Comparison of ENCODE assay signal across 11 cellular contexts in the genomic region with DNA sequence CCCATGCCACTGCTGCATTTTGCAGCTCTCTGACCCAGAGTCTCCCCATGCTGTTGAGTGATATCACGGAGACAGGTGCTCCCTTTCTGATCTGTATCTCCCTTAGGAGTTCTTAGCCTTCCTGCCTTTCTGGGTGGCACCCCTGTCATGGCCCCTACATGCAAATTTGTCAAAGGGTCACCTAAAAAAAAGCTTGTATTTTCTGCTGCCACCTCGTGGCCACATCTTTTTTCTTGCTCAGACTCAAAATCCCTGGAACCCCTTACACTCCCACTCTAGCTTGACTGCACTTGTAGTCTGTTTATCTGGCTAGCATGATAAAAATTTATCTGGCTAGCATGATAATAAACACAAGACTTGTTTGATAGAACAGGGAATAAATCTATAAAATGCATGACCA.
A peak's percentile ranks its signal among the peaks of the same experiment; 100 is the strongest.
DNase-seq lines count a peak whose midpoint lies in the region; ATAC-seq and TF ChIP-seq lines count a peak whose summit lies in the region.
"Had no signal": no experiment of that assay in that cellular context is flagged by ENCODE, and none has a peak within 500 bp of the region (broad histone marks: within the 10 kb centered on the region; RNA-seq: fewer than 3 reads in every experiment).

No MANE protein-coding gene starts in this region.

- no peak for ATAC-seq in HG02970 (IDR thresholded peaks at IDR 0.05; ENCODE audit: low FRiP score, unreplicated experiment)
- ATAC-seq in stimulated activated effector memory CD8-positive, alpha-beta T cell treated with anti-CD3 and anti-CD28 coated beads, Interleukin-12 subunit alpha, Interleukin-12 subunit beta, amount 100 ng/mL, for 72 hours: no peak

- no peaks in the 10 kb centered on the region for H3K9me3 Mint-ChIP-seq in Caco-2 (ENCODE audit: unreplicated experiment)
- H3K9me3 Mint-ChIP-seq in stimulated activated effector memory CD8-positive, alpha-beta T cell treated with anti-CD3 and anti-CD28 coated beads, Interleukin-12 subunit alpha, Interleukin-12 subunit beta, amount 100 ng/mL, for 72 hours: peaks cover 13% of the 10 kb centered on the region

- H3K27me3 ChIP-seq in Caco-2 (replicated peaks; ENCODE audit: control insufficient read depth, insufficient read depth, low read length) (no peaks in the 10 kb centered on the region), adipocyte (replicated peaks; ENCODE audit: control insufficient read depth, insufficient read depth, low read length) (peaks cover 3% of the 10 kb centered on the region)

- H3K4me1 ChIP-seq in Caco-2: no peaks in the 10 kb centered on the region
- peaks cover 2% of the 10 kb centered on the region for H3K4me1 ChIP-seq in adipocyte (ENCODE audit: control insufficient read depth, insufficient read depth, low read length)

- DNase-seq in Caco-2: peak in 1 of 2 experiments; percentile 4
- no peak for DNase-seq in HFF-Myc (ENCODE audit: extremely low read depth, low read depth)
- peak; percentile 44 for DNase-seq in adipocyte (ENCODE audit: low read depth)
- DNase-seq in iPS-NIHi11 (ENCODE audit: low spot score): peak; percentile 11
- no peak for DNase-seq in NCI-H2081 treated with DMSO at 0.1 percent for 48 hours (lab: John Stamatoyannopoulos, UW)
- DNase-seq in stimulated activated effector memory CD8-positive, alpha-beta T cell treated with anti-CD3 and anti-CD28 coated beads, Interleukin-12 subunit alpha, Interleukin-12 subunit beta, amount 100 ng/mL, for 72 hours (ENCODE audit: low spot score in 2 of 2): no peak
- no peak for DNase-seq in DMS79 (lab: John Stamatoyannopoulos, UW)
- DNase-seq: aorta, immature natural killer cell, NCI-H1417 had no signal

- intact Hi-C loops in Caco-2 (cut with micrococcal nuclease; ENCODE audit: unreplicated experiment): loop anchor here (1.0 kb wide), 1 partner anchor 405 kb away; no protein-coding TSS in a partner anchor

- CTCF ChIA-PET in Caco-2 (lab: Charles Lee): no interaction called here

- no peaks in the 10 kb centered on the region for H3K36me3 Mint-ChIP-seq in Caco-2 (ENCODE audit: insufficient read depth, unreplicated experiment)
- H3K36me3 Mint-ChIP-seq in stimulated activated effector memory CD8-positive, alpha-beta T cell treated with anti-CD3 and anti-CD28 coated beads, Interleukin-12 subunit alpha, Interleukin-12 subunit beta, amount 100 ng/mL, for 72 hours: no peaks in the 10 kb centered on the region

- POLR2A ChIA-PET in Caco-2 (lab: Charles Lee): no interaction called here

- H3K36me3 ChIP-seq in Caco-2 (ENCODE audit: control insufficient read depth, insufficient read depth, low read length) (no peaks in the 10 kb centered on the region), adipocyte (ENCODE audit: control insufficient read depth, insufficient read depth, low read length, severe bottlenecking) (no peaks in the 10 kb centered on the region)

- H3K27me3 Mint-ChIP-seq in Caco-2 (ENCODE audit: insufficient read depth, unreplicated experiment): peaks cover 8% of the 10 kb centered on the region

- no peak overlapping the region for H3K4me3 Mint-ChIP-seq in Caco-2 (ENCODE audit: unreplicated experiment)
- H3K4me3 Mint-ChIP-seq in stimulated activated effector memory CD8-positive, alpha-beta T cell treated with anti-CD3 and anti-CD28 coated beads, Interleukin-12 subunit alpha, Interleukin-12 subunit beta, amount 100 ng/mL, for 72 hours: no peak overlapping the region
- H3K4me3 Mint-ChIP-seq: immature natural killer cell had no signal

- no peaks in the 10 kb centered on the region for H3K4me1 Mint-ChIP-seq in Caco-2 (ENCODE audit: low read depth, unreplicated experiment)
- H3K4me1 Mint-ChIP-seq in stimulated activated effector memory CD8-positive, alpha-beta T cell treated with anti-CD3 and anti-CD28 coated beads, Interleukin-12 subunit alpha, Interleukin-12 subunit beta, amount 100 ng/mL, for 72 hours: no peaks in the 10 kb centered on the region
- H3K4me1 Mint-ChIP-seq: immature natural killer cell had no signal

- no TSS peak for BruUV-seq in Caco-2 (replicated peaks; lab: Mats Ljungman, UMichigan)

- no peak overlapping the region for H3K9ac ChIP-seq in adipocyte (ENCODE audit: low read length)

- H3K9me3 ChIP-seq in Caco-2 (no peaks in the 10 kb centered on the region), adipocyte (ENCODE audit: control insufficient read depth, low read length) (no peaks in the 10 kb centered on the region)

- TF ChIP-seq CTCF in Caco-2 (IDR thresholded peaks at IDR 0.05; ENCODE audit: insufficient read depth in 1 of 2, low read depth in 1 of 2, low read length in 1 of 2, severe bottlenecking in 1 of 2, unreplicated experiment in 1 of 2): peak; percentile 2 to 21
- peak; percentile 25 for TF ChIP-seq CTCF in HFF-Myc (IDR thresholded peaks at IDR 0.05; ENCODE audit: low read depth, low read length, missing control alignments)

- no peak overlapping the region for H3K4me3 ChIP-seq in Caco-2 (ENCODE audit: low read depth, low read length)
- H3K4me3 ChIP-seq in HFF-Myc (replicated peaks; ENCODE audit: low read depth, low read length): no peak overlapping the region
- no peak overlapping the region for H3K4me3 ChIP-seq in adipocyte (ENCODE audit: low read length)

- no peak overlapping the region for H3K27ac Mint-ChIP-seq in Caco-2 (ENCODE audit: unreplicated experiment)
- no peak overlapping the region for H3K27ac Mint-ChIP-seq in stimulated activated effector memory CD8-positive, alpha-beta T cell treated with anti-CD3 and anti-CD28 coated beads, Interleukin-12 subunit alpha, Interleukin-12 subunit beta, amount 100 ng/mL, for 72 hours
- H3K27ac Mint-ChIP-seq: immature natural killer cell had no signal

Comparison
In these comparisons a context has a peak if more than half of its experiments do, and no peak if none do; other contexts are left out.
1. DNase-seq: peak in adipocyte (single experiment) and iPS-NIHi11 (single experiment); none in HFF-Myc (single experiment), NCI-H2081 treated with DMSO at 0.1 percent for 48 hours (single experiment), stimulated activated effector memory CD8-positive, alpha-beta T cell treated with anti-CD3 and anti-CD28 coated beads, Interleukin-12 subunit alpha, Interleukin-12 subunit beta, amount 100 ng/mL, for 72 hours (0 of 2) and DMS79 (single experiment).